Comparison of ENCODE assay signal across 8 cellular contexts in the genomic region with DNA sequence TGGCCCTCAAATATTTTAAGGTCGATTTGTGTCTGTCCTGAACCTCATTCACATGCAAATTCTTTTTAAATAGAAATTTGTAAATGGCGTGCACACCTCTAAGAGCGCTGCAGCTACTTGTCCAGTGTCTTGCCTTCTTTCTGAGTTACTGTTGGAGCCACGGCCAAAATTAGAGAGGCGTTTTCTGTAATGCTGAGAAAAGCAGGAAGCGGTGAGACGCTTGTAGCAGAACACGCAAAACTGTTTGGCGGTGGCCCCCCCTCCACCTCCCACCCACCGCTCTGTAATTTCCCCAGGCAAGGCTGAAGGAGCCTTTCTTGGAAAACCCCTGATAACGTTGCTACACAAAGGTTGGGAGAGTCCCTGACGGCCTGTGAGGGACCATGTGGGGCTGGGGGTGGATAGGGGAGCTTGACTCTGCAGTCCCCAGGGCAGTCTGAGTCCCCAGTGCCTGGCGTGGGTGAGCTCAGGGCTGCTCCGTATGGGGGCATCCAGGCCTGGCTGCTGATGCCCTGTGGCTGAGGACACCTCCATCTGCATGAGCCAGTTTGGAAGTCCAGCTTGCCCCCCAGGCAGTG.
DNase-seq lines count a peak whose midpoint lies in the region; ATAC-seq, FAIRE-seq and TF ChIP-seq lines count a peak whose summit lies in the region.

No MANE protein-coding gene starts in this region.

- H3K4me2 ChIP-seq in mammary epithelial cell (ENCODE audit: insufficient read depth, low read depth, low read length): no peak overlapping the region

- CTCF ChIA-PET in mammary epithelial cell (lab: Charles Lee; ENCODE audit: low non-redundant PET): interaction anchor here (0.6 kb wide), 1 partner anchor 690 kb away, joined by 3 read pairs; no protein-coding TSS in a partner anchor

- H3K36me3 ChIP-seq in mammary epithelial cell (ENCODE audit: insufficient read depth, low read length): no peaks in the 10 kb centered on the region

- H2AFZ ChIP-seq in mammary epithelial cell (ENCODE audit: low read depth, low read length): no peak overlapping the region

- H3K9me3 ChIP-seq in mammary epithelial cell (replicated peaks; ENCODE audit: insufficient read depth, low read length): no peaks in the 10 kb centered on the region

- DNase-seq in GM19239 (ENCODE audit: insufficient read length, low spot score): no peak
- DNase-seq in activated CD8-positive, alpha-beta memory T cell treated with anti-CD3 and anti-CD28 coated beads, Interleukin-2, amount 50 U/mL, for 4 hours: peak; percentile 50
- DNase-seq in stimulated activated CD4-positive, alpha-beta T cell treated with anti-CD3 and anti-CD28 coated beads, Interleukin-15, amount 100 ng/mL, for 24 hours: peak; percentile 83
- DNase-seq in foreskin keratinocyte: no peak
- no peak for DNase-seq in mammary epithelial cell
- no peak for DNase-seq in OCI-M2 (lab: John Stamatoyannopoulos, UW; ENCODE audit: unreplicated experiment)
- no peak for DNase-seq in NCI-H2227 (lab: John Stamatoyannopoulos, UW; ENCODE audit: unreplicated experiment)

- no peaks in the 10 kb centered on the region for H3K4me1 ChIP-seq in foreskin keratinocyte
- no peaks in the 10 kb centered on the region for H3K4me1 ChIP-seq in mammary epithelial cell (ENCODE audit: insufficient read depth, low read length)

- dilution Hi-C loops in mammary epithelial cell (cut with HindIII; ENCODE audit: low sequenced_read_pairs): no loop called here

- H3K27me3 ChIP-seq in foreskin keratinocyte: peaks cover 23% of the 10 kb centered on the region
- H3K27me3 ChIP-seq in mammary epithelial cell (ENCODE audit: insufficient read depth, low read length): peaks cover 5% of the 10 kb centered on the region

- H4K20me1 ChIP-seq in mammary epithelial cell (ENCODE audit: insufficient read depth, low read length): no peaks in the 10 kb centered on the region

- no peak for TF ChIP-seq CTCF in foreskin keratinocyte (conservative IDR thresholded peaks at IDR 0.05)
- TF ChIP-seq CTCF in mammary epithelial cell (conservative IDR thresholded peaks at IDR 0.05 in 1 of 2, IDR thresholded peaks at IDR 0.05 in 1 of 2; ENCODE audit: extremely low read depth in 1 of 2, insufficient read depth in 1 of 2, low read depth in 1 of 2, low read length in 2 of 2): no peak

- FAIRE-seq in GM19239 (lab: Jason Lieb, UNC): peak; percentile 82

- no peak overlapping the region for H3K4me3 ChIP-seq in mammary epithelial cell (replicated peaks in 1 of 3; ENCODE audit: insufficient read depth in 1 of 3, low read depth in 2 of 3, low read length in 3 of 3)

- 49% methylated on average over 8 of the region's 14 CpGs for WGBS in mammary epithelial cell (ENCODE audit: low coverage, missing lambda C conversion rate)

- no peak overlapping the region for H3K9ac ChIP-seq in mammary epithelial cell (ENCODE audit: insufficient read depth, low read length)

- no peaks in the 10 kb centered on the region for H3K79me2 ChIP-seq in mammary epithelial cell (ENCODE audit: insufficient read depth, low read length)

- BruUV-seq in mammary epithelial cell (replicated peaks; lab: Mats Ljungman, UMichigan): no TSS peak

- intact Hi-C loops in mammary epithelial cell (cut with micrococcal nuclease): no loop called here

- in situ Hi-C loops in mammary epithelial cell (cut with MboI; ENCODE audit: low sequenced_read_pairs in 2 of 2): no loop called here

- no peak overlapping the region for H3K27ac ChIP-seq in foreskin keratinocyte
- no peak overlapping the region for H3K27ac ChIP-seq in mammary epithelial cell (ENCODE audit: insufficient read depth, low read depth, low read length)

- ATAC-seq in HG03108 (IDR thresholded peaks at IDR 0.05; ENCODE audit: unreplicated experiment): peak; percentile 62
- ATAC-seq in foreskin keratinocyte: no peak

Comparison
In these comparisons a context has a peak if more than half of its experiments do, and no peak if none do; other contexts are left out.
1. DNase-seq: peak in activated CD8-positive, alpha-beta memory T cell treated with anti-CD3 and anti-CD28 coated beads, Interleukin-2, amount 50 U/mL, for 4 hours (single experiment) and stimulated activated CD4-positive, alpha-beta T cell treated with anti-CD3 and anti-CD28 coated beads, Interleukin-15, amount 100 ng/mL, for 24 hours (single experiment); none in GM19239 (single experiment), foreskin keratinocyte (0 of 2), mammary epithelial cell (single experiment), OCI-M2 (single experiment) and NCI-H2227 (single experiment).